9 cellular contexts compared by ENCODE assay signal in genomic region chr14:68089146-68089715, GRCh38.
DNase-seq lines count a peak whose midpoint lies in the region; ATAC-seq and TF ChIP-seq lines count a peak whose summit lies in the region.
"Had no signal": no experiment of that assay in that cellular context is flagged by ENCODE, and none has a peak within 500 bp of the region (broad histone marks: within the 10 kb centered on the region; RNA-seq: fewer than 3 reads in every experiment).

No MANE protein-coding gene starts in this region.

- ATAC-seq in HG02588 (IDR thresholded peaks at IDR 0.05; ENCODE audit: unreplicated experiment) = no peak
- ATAC-seq in effector memory CD8-positive, alpha-beta T cell (replicated peaks) = no peak

- no peak for TF ChIP-seq CTCF in neural progenitor cell (IDR thresholded peaks at IDR 0.05)

- peaks cover 22% of the 10 kb centered on the region for H3F3A ChIP-seq in neural progenitor cell (ENCODE audit: low read depth)

- H3K4me2 ChIP-seq in neural progenitor cell = peak overlapping the region; percentile 15

- no peaks in the 10 kb centered on the region for H3K36me3 ChIP-seq in neural progenitor cell

- no peak overlapping the region for H3K4me3 ChIP-seq in neural progenitor cell

- H3K27me3 Mint-ChIP-seq in neural progenitor cell (ENCODE audit: insufficient read depth, low read depth) = peaks cover 2% of the 10 kb centered on the region
- H3K27me3 Mint-ChIP-seq in effector memory CD8-positive, alpha-beta T cell = no peaks in the 10 kb centered on the region

- intact Hi-C loops in posterior cingulate gyrus (cut with DNase I) = no loop called here

- H3K27ac Mint-ChIP-seq in neural progenitor cell = peak overlapping the region; percentile 47
- H3K27ac Mint-ChIP-seq in effector memory CD8-positive, alpha-beta T cell = no peak overlapping the region

- peaks cover 18% of the 10 kb centered on the region for H3K9me3 Mint-ChIP-seq in neural progenitor cell
- no peaks in the 10 kb centered on the region for H3K9me3 Mint-ChIP-seq in effector memory CD8-positive, alpha-beta T cell

- H3K9ac ChIP-seq in neural progenitor cell = no peak overlapping the region

- no peak overlapping the region for H3K4me3 Mint-ChIP-seq in neural progenitor cell
- H3K4me3 Mint-ChIP-seq in effector memory CD8-positive, alpha-beta T cell = no peak overlapping the region

- H4K20me1 ChIP-seq in neural progenitor cell (ENCODE audit: low read depth) = no peaks in the 10 kb centered on the region

- no peaks in the 10 kb centered on the region for H3K9me3 ChIP-seq in neural progenitor cell (ENCODE audit: low read depth)

- H3K4me1 ChIP-seq in neural progenitor cell = peaks cover 27% of the 10 kb centered on the region

- H3K27ac ChIP-seq in caudate nucleus (ENCODE audit: low read depth, low read length) (peak overlapping the region; percentile 58), neural progenitor cell (no peak overlapping the region)

- peaks cover 3% of the 10 kb centered on the region for H3K36me3 Mint-ChIP-seq in neural progenitor cell
- no peaks in the 10 kb centered on the region for H3K36me3 Mint-ChIP-seq in effector memory CD8-positive, alpha-beta T cell (ENCODE audit: insufficient read depth)

- H3K4me1 Mint-ChIP-seq in neural progenitor cell = peaks cover 36% of the 10 kb centered on the region
- H3K4me1 Mint-ChIP-seq in effector memory CD8-positive, alpha-beta T cell (ENCODE audit: low read depth in 2 of 2) = peaks cover 0 to 5% of the 10 kb centered on the region in 2 donors

- no peak overlapping the region for H2AFZ ChIP-seq in neural progenitor cell (replicated peaks)

- H3K79me2 ChIP-seq in neural progenitor cell (ENCODE audit: low read depth) = no peaks in the 10 kb centered on the region

- H3K27me3 ChIP-seq in neural progenitor cell = no peaks in the 10 kb centered on the region

- DNase-seq in DMS153 (lab: John Stamatoyannopoulos, UW) (peak; percentile 97), NCI-H2107 (lab: John Stamatoyannopoulos, UW) (peak; percentile 89), caudate nucleus (lab: John Stamatoyannopoulos, UW) (no peak), neural progenitor cell (ENCODE audit: low spot score) (peak; percentile 20), cerebellum (ENCODE audit: low spot score) (no peak), posterior cingulate gyrus (no peak)
- no peak for DNase-seq in effector memory CD8-positive, alpha-beta T cell
- DNase-seq: activated T-cell treated with anti-CD3 and anti-CD28 coated beads, Interleukin-2, amount 50 U/mL, for 1 hour had no signal

Comparison
In these comparisons a context has a peak if more than half of its experiments do, and no peak if none do; other contexts are left out.
1. DNase-seq: peak in DMS153 (single experiment), NCI-H2107 (single experiment) and neural progenitor cell (single experiment); none in caudate nucleus (0 of 61), effector memory CD8-positive, alpha-beta T cell (0 of 3), cerebellum (single experiment) and posterior cingulate gyrus (0 of 10).